Comparison of ENCODE assay signal across 1 cellular context in the genomic region with DNA sequence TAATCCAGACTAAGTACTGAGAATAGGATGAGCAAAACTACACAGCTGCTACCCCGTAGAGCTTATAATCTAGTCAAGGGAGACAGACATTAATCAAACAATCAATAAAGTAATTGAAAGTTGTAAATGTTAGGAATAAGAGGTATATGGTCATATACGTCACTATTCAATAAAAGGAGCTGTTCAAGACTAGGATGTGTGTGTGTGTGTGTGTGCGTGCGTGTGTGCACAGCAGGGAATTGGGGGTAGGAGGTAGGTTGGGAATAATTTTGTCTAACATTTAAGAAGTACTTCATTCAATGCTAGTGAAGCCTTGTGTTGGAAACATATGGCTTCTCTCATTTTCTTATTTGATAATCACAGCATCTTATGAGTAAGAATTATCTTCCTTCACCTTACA.
TF ChIP-seq lines count a peak whose summit lies in the region.

No MANE protein-coding gene starts in this region.

TF ChIP-seq in HEK293, 187 proteins besides CTCF, POLR2A, EP300 and RAD21:
- TF ChIP-seq ZNF138 (tag by site-specific recombination; IDR thresholded peaks at IDR 0.05; ENCODE audit: borderline replicate concordance) = no peak
- TF ChIP-seq, protein P1, sequence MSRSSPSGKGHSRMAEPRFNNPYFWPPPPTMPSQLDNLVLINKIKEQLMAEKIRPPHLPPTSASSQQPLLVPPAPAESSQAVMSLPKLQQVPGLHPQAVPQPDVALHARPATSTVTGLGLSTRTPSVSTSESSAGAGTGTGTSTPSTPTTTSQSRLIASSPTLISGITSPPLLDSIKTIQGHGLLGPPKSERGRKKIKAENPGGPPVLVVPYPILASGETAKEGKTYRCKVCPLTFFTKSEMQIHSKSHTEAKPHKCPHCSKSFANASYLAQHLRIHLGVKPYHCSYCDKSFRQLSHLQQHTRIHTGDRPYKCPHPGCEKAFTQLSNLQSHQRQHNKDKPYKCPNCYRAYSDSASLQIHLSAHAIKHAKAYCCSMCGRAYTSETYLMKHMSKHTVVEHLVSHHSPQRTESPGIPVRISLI (tag by site-specific recombination; IDR thresholded peaks at IDR 0.05) = no peak
- TF ChIP-seq, protein P2, sequence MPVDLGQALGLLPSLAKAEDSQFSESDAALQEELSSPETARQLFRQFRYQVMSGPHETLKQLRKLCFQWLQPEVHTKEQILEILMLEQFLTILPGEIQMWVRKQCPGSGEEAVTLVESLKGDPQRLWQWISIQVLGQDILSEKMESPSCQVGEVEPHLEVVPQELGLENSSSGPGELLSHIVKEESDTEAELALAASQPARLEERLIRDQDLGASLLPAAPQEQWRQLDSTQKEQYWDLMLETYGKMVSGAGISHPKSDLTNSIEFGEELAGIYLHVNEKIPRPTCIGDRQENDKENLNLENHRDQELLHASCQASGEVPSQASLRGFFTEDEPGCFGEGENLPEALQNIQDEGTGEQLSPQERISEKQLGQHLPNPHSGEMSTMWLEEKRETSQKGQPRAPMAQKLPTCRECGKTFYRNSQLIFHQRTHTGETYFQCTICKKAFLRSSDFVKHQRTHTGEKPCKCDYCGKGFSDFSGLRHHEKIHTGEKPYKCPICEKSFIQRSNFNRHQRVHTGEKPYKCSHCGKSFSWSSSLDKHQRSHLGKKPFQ (tag by site-specific recombination; IDR thresholded peaks at IDR 0.05) = no peak
- no peak for TF ChIP-seq TCF7L2 (IDR thresholded peaks at IDR 0.05; ENCODE audit: borderline replicate concordance, low read depth, low read length)
- TF ChIP-seq IKZF3 (tag by site-specific recombination; IDR thresholded peaks at IDR 0.05) = 0 out of 2 replicates have a peak, but pooled peaks have one; percentile 17
- peak; percentile 63; the same call in 1 of the 2 replicates for TF ChIP-seq ZNF10 (tag by site-specific recombination; IDR thresholded peaks at IDR 0.05)
- TF ChIP-seq BCL11B (tag by site-specific recombination; IDR thresholded peaks at IDR 0.05; ENCODE audit: low read depth) = peak; percentile 47; the same call in 1 of the 2 replicates
- TF ChIP-seq, protein P3, sequence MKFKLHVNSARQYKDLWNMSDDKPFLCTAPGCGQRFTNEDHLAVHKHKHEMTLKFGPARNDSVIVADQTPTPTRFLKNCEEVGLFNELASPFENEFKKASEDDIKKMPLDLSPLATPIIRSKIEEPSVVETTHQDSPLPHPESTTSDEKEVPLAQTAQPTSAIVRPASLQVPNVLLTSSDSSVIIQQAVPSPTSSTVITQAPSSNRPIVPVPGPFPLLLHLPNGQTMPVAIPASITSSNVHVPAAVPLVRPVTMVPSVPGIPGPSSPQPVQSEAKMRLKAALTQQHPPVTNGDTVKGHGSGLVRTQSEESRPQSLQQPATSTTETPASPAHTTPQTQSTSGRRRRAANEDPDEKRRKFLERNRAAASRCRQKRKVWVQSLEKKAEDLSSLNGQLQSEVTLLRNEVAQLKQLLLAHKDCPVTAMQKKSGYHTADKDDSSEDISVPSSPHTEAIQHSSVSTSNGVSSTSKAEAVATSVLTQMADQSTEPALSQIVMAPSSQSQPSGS (tag by site-specific recombination; IDR thresholded peaks at IDR 0.05; ENCODE audit: low read depth) = peak; percentile 64
- TF ChIP-seq ZNF629 (tag by site-specific recombination; IDR thresholded peaks at IDR 0.05) = peak; percentile 42; the same call in 1 of the 2 replicates
- TF ChIP-seq, protein P4, sequence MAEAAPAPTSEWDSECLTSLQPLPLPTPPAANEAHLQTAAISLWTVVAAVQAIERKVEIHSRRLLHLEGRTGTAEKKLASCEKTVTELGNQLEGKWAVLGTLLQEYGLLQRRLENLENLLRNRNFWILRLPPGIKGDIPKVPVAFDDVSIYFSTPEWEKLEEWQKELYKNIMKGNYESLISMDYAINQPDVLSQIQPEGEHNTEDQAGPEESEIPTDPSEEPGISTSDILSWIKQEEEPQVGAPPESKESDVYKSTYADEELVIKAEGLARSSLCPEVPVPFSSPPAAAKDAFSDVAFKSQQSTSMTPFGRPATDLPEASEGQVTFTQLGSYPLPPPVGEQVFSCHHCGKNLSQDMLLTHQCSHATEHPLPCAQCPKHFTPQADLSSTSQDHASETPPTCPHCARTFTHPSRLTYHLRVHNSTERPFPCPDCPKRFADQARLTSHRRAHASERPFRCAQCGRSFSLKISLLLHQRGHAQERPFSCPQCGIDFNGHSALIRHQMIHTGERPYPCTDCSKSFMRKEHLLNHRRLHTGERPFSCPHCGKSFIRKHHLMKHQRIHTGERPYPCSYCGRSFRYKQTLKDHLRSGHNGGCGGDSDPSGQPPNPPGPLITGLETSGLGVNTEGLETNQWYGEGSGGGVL (tag by site-specific recombination; IDR thresholded peaks at IDR 0.05) = peak; percentile 76
- TF ChIP-seq TRIM28 (IDR thresholded peaks at IDR 0.05; ENCODE audit: borderline replicate concordance, low read length) = peak; percentile 34; the same call in 1 of the 2 replicates
- TF ChIP-seq ZNF132 (tag by site-specific recombination; IDR thresholded peaks at IDR 0.05; ENCODE audit: borderline replicate concordance) = no peak
- peak; percentile 68 for TF ChIP-seq ZIC2 (tag by site-specific recombination; IDR thresholded peaks at IDR 0.05)
- TF ChIP-seq EGR2 (tag by site-specific recombination; IDR thresholded peaks at IDR 0.05; ENCODE audit: low read depth) = 0 out of 2 replicates have a peak, but pooled peaks have one; percentile 8
- TF ChIP-seq SP7 (tag by site-specific recombination; IDR thresholded peaks at IDR 0.05) = 0 out of 2 replicates have a peak, but pooled peaks have one; percentile 34
- TF ChIP-seq, protein P5, sequence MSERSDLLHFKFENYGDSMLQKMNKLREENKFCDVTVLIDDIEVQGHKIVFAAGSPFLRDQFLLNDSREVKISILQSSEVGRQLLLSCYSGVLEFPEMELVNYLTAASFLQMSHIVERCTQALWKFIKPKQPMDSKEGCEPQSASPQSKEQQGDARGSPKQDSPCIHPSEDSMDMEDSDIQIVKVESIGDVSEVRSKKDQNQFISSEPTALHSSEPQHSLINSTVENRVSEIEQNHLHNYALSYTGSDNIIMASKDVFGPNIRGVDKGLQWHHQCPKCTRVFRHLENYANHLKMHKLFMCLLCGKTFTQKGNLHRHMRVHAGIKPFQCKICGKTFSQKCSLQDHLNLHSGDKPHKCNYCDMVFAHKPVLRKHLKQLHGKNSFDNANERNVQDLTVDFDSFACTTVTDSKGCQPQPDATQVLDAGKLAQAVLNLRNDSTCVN (tag by site-specific recombination; optimal IDR thresholded peaks at IDR 0.05) = no peak
- 0 out of 2 replicates have a peak, but pooled peaks have one; percentile 35 for TF ChIP-seq ZXDB (tag by site-specific recombination; IDR thresholded peaks at IDR 0.05)
- TF ChIP-seq, protein P6, sequence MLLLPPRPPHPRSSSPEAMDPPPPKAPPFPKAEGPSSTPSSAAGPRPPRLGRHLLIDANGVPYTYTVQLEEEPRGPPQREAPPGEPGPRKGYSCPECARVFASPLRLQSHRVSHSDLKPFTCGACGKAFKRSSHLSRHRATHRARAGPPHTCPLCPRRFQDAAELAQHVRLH (tag by site-specific recombination; IDR thresholded peaks at IDR 0.05) = peak; percentile 85
- TF ChIP-seq ZNF221 (tag by site-specific recombination; IDR thresholded peaks at IDR 0.05; ENCODE audit: borderline replicate concordance) = peak; percentile 5; the same call in 1 of the 2 replicates
- no peak for TF ChIP-seq SETDB1 (IDR thresholded peaks at IDR 0.05; ENCODE audit: insufficient read length, low read length)
- peak; percentile 37; the same call in 1 of the 2 replicates for TF ChIP-seq GLIS1 (tag by site-specific recombination; IDR thresholded peaks at IDR 0.05)
- TF ChIP-seq, protein P7, sequence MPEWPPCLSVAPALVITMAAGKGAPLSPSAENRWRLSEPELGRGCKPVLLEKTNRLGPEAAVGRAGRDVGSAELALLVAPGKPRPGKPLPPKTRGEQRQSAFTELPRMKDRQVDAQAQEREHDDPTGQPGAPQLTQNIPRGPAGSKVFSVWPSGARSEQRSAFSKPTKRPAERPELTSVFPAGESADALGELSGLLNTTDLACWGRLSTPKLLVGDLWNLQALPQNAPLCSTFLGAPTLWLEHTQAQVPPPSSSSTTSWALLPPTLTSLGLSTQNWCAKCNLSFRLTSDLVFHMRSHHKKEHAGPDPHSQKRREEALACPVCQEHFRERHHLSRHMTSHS (tag by site-specific recombination; IDR thresholded peaks at IDR 0.05) = no peak
- 0 out of 2 replicates have a peak, but pooled peaks have one; percentile 4 for TF ChIP-seq FEZF1 (tag by site-specific recombination; IDR thresholded peaks at IDR 0.05)
- TF ChIP-seq, protein P8, sequence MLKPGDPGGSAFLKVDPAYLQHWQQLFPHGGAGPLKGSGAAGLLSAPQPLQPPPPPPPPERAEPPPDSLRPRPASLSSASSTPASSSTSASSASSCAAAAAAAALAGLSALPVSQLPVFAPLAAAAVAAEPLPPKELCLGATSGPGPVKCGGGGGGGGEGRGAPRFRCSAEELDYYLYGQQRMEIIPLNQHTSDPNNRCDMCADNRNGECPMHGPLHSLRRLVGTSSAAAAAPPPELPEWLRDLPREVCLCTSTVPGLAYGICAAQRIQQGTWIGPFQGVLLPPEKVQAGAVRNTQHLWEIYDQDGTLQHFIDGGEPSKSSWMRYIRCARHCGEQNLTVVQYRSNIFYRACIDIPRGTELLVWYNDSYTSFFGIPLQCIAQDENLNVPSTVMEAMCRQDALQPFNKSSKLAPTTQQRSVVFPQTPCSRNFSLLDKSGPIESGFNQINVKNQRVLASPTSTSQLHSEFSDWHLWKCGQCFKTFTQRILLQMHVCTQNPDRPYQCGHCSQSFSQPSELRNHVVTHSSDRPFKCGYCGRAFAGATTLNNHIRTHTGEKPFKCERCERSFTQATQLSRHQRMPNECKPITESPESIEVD (tag by site-specific recombination; IDR thresholded peaks at IDR 0.05) = no peak
- TF ChIP-seq, protein P9, sequence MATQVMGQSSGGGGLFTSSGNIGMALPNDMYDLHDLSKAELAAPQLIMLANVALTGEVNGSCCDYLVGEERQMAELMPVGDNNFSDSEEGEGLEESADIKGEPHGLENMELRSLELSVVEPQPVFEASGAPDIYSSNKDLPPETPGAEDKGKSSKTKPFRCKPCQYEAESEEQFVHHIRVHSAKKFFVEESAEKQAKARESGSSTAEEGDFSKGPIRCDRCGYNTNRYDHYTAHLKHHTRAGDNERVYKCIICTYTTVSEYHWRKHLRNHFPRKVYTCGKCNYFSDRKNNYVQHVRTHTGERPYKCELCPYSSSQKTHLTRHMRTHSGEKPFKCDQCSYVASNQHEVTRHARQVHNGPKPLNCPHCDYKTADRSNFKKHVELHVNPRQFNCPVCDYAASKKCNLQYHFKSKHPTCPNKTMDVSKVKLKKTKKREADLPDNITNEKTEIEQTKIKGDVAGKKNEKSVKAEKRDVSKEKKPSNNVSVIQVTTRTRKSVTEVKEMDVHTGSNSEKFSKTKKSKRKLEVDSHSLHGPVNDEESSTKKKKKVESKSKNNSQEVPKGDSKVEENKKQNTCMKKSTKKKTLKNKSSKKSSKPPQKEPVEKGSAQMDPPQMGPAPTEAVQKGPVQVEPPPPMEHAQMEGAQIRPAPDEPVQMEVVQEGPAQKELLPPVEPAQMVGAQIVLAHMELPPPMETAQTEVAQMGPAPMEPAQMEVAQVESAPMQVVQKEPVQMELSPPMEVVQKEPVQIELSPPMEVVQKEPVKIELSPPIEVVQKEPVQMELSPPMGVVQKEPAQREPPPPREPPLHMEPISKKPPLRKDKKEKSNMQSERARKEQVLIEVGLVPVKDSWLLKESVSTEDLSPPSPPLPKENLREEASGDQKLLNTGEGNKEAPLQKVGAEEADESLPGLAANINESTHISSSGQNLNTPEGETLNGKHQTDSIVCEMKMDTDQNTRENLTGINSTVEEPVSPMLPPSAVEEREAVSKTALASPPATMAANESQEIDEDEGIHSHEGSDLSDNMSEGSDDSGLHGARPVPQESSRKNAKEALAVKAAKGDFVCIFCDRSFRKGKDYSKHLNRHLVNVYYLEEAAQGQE (tag by site-specific recombination; IDR thresholded peaks at IDR 0.05) = peak; percentile 74; the same call in 1 of the 2 replicates
- no peak for TF ChIP-seq ZNF610 (tag by site-specific recombination; IDR thresholded peaks at IDR 0.05; ENCODE audit: borderline replicate concordance)
- TF ChIP-seq, protein P10, sequence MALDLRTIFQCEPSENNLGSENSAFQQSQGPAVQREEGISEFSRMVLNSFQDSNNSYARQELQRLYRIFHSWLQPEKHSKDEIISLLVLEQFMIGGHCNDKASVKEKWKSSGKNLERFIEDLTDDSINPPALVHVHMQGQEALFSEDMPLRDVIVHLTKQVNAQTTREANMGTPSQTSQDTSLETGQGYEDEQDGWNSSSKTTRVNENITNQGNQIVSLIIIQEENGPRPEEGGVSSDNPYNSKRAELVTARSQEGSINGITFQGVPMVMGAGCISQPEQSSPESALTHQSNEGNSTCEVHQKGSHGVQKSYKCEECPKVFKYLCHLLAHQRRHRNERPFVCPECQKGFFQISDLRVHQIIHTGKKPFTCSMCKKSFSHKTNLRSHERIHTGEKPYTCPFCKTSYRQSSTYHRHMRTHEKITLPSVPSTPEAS (tag by site-specific recombination; IDR thresholded peaks at IDR 0.05) = peak; percentile 86
- 0 out of 2 replicates have a peak, but pooled peaks have one; percentile 28 for TF ChIP-seq ZFHX2 (tag by site-specific recombination; conservative IDR thresholded peaks at IDR 0.05)
TF ChIP-seq in HEK293: peak in this region for 18.
